Comparison of ENCODE assay signal across 8 cellular contexts in the genomic region with DNA sequence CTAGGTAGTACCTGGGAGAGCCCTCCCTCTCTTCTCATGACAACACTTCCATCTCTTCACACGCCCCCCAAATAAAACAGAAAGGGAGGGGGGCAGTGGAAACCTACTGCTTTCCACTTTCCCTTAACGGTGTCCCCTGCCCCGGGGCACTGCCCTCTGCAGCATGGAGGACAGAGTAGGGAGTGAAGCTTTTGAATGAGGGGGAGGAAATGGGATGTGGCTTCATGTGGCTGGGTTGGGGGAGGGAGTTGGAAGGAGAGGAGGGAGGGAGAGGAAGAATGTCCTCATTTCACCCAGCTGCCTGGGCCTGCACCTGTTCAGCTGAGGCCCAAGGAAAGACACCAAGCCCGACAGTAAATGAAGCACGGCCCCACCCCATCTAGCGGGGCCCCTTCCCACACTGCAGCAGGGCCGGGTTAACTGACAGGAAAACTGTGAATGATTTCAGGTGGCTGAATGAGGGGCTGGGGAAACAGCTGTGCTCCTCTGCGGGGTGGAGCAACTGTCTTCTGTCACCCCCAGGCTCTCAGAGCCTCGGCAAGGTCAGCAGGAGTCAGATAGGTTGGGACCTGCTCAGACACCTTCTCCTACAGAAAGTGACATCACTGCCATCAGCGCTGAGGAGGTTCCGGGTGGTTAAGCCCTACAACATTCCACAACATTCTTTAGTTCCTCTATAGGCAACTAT. TPM values are rescaled to one million over a fixed set of nuclear protein-coding genes. Genes with fewer than 3 reads are reported as not detected.
DNase-seq lines count a peak whose midpoint lies in the region; ATAC-seq and TF ChIP-seq lines count a peak whose summit lies in the region.

No MANE protein-coding gene starts in this region.

- no peak overlapping the region for H3K27ac Mint-ChIP-seq in endothelial cell (ENCODE audit: unreplicated experiment)

- H3K27me3 Mint-ChIP-seq in endothelial cell (ENCODE audit: unreplicated experiment), result no peaks in the 10 kb centered on the region

- no peaks in the 10 kb centered on the region for H3K9me3 Mint-ChIP-seq in endothelial cell (ENCODE audit: unreplicated experiment)

- H3K36me3 ChIP-seq in OCI-LY3 (replicated peaks; ENCODE audit: low read depth, low read length) (no peaks in the 10 kb centered on the region), spleen (peaks cover 0 to 78% (median 0%) of the 10 kb centered on the region in 6 donors)

- H2AFZ ChIP-seq in OCI-LY3 (ENCODE audit: low read depth, low read length), result peak overlapping the region; percentile 75; the same call in 1 of the 2 replicates

- WGBS in spleen, 5 donors, result 7 to 13% (median 10%) methylated on average over 11 of the region's 11 CpGs

- H3K27ac ChIP-seq in OCI-LY3 (ENCODE audit: low read length), result no peak overlapping the region
- H3K27ac ChIP-seq in spleen, result peak overlapping the region in 5 of 8 donors; percentile 0 to 67 (median 53)

- TF ChIP-seq CTCF in OCI-LY3 (IDR thresholded peaks at IDR 0.05; ENCODE audit: low read depth, low read length) (no peak), endothelial cell (IDR thresholded peaks at IDR 0.05; ENCODE audit: unreplicated experiment) (no peak), spleen (IDR thresholded peaks at IDR 0.05 in 8 of 11, conservative IDR thresholded peaks at IDR 0.05 in 3 of 11) (no peak), GM10248 (IDR thresholded peaks at IDR 0.05; ENCODE audit: control extremely low read depth, extremely low read depth, low read depth, missing control alignments) (no peak)

- CTCF ChIA-PET in GM10248 (lab: Yijun Ruan, JAX), result interaction anchor here (0.9 to 1.3 kb wide), 4 partner anchors 16 to 89 kb away, joined by 3 to 4 read pairs (median 4); a partner anchor contains a TSS

- H3K9me3 ChIP-seq in OCI-LY3 (ENCODE audit: insufficient read depth, low read length), result no peaks in the 10 kb centered on the region
- H3K9me3 ChIP-seq in spleen, result no peaks in the 10 kb centered on the region

- peak; percentile 56 for DNase-seq in stimulated activated CD4-positive, alpha-beta T cell treated with anti-CD3 and anti-CD28 coated beads, Interleukin-15, amount 100 ng/mL, for 24 hours
- no peak for DNase-seq in stimulated activated CD4-positive, alpha-beta T cell treated with anti-CD3 and anti-CD28 coated beads, Interleukin-2, amount 100 ng/mL, for 24 hours
- peak; percentile 9 for DNase-seq in endothelial cell (ENCODE audit: low spot score)
- DNase-seq in spleen, result peak; percentile 56
- no peak for DNase-seq in NCI-H1694 treated with DMSO at 0.1 percent for 48 hours (lab: John Stamatoyannopoulos, UW)
- DNase-seq in GM10248 (ENCODE audit: extremely low spot score), result no peak

- peaks cover 21% of the 10 kb centered on the region for H3K4me1 Mint-ChIP-seq in endothelial cell (ENCODE audit: unreplicated experiment)

- H4K20me1 ChIP-seq in OCI-LY3 (ENCODE audit: insufficient read depth, low read length), result no peaks in the 10 kb centered on the region

- intact Hi-C loops in spleen (cut with DNase I; ENCODE audit: low total_unique reads), result no loop called here

- no peaks in the 10 kb centered on the region for H3K27me3 ChIP-seq in OCI-LY3 (ENCODE audit: low read depth, low read length)
- no peaks in the 10 kb centered on the region for H3K27me3 ChIP-seq in spleen (replicated peaks in 1 of 7)

- no peak for TF ChIP-seq POLR2A in spleen (IDR thresholded peaks at IDR 0.05)

- H3K9ac ChIP-seq in OCI-LY3 (ENCODE audit: low read length), result no peak overlapping the region

- no peak for ATAC-seq in GM21526 (IDR thresholded peaks at IDR 0.05; ENCODE audit: low FRiP score, unreplicated experiment)

- H3K79me2 ChIP-seq in OCI-LY3 (ENCODE audit: low read length), result no peaks in the 10 kb centered on the region

- H3K4me3 ChIP-seq in OCI-LY3 (ENCODE audit: low read length) (no peak overlapping the region), spleen (peak overlapping the region in 1 of 8 donors; percentile 31)

- no peaks in the 10 kb centered on the region for H3K36me3 Mint-ChIP-seq in endothelial cell (ENCODE audit: low read depth, unreplicated experiment)

- POLR2A ChIA-PET in GM10248 (lab: Yijun Ruan, JAX), result no interaction called here

- H3K4me1 ChIP-seq in OCI-LY3 (ENCODE audit: low read length) (peaks cover 9% of the 10 kb centered on the region), spleen (peaks cover 31 to 100% (median 57%) of the 10 kb centered on the region in 6 donors)

- H3K4me3 Mint-ChIP-seq in endothelial cell (ENCODE audit: unreplicated experiment), result no peak overlapping the region

- H3K4me2 ChIP-seq in OCI-LY3 (ENCODE audit: low read length), result peak overlapping the region; percentile 9; the same call in 1 of the 2 replicates

RNA-seq across cellular contexts. Expression of a gene that starts 40.0 kb away (rescaled TPM):
- total RNA-seq in endothelial cell (ENCODE audit: unreplicated experiment), result 21.9 TPM
- total RNA-seq in spleen, result 10 to 100 TPM; 32.1 to 56.3 (median 38.8) TPM
- polyA plus RNA-seq in spleen, result 10 to 100 TPM in 1 of 3 donors, 1 to 10 TPM in 2; 8.2 to 12.5 (median 8.8) TPM

Comparison
In these comparisons a context has a peak if more than half of its experiments do, and no peak if none do; other contexts are left out.
1. DNase-seq: peak in stimulated activated CD4-positive, alpha-beta T cell treated with anti-CD3 and anti-CD28 coated beads, Interleukin-15, amount 100 ng/mL, for 24 hours (single experiment), endothelial cell (single experiment) and spleen (single experiment); none in stimulated activated CD4-positive, alpha-beta T cell treated with anti-CD3 and anti-CD28 coated beads, Interleukin-2, amount 100 ng/mL, for 24 hours (0 of 2), NCI-H1694 treated with DMSO at 0.1 percent for 48 hours (single experiment) and GM10248 (single experiment).